In genomic region chr10:125096371-125096770, GRCh38 we compare ENCODE assay signal across 24 cellular contexts.
DNase-seq lines count a peak whose midpoint lies in the region; ATAC-seq, FAIRE-seq and TF ChIP-seq lines count a peak whose summit lies in the region.
"Had no signal": no experiment of that assay in that cellular context is flagged by ENCODE, and none has a peak within 500 bp of the region (broad histone marks: within the 10 kb centered on the region; RNA-seq: fewer than 3 reads in every experiment).

No MANE protein-coding gene starts in this region.

- H3K27me3 Mint-ChIP-seq in H9 (ENCODE audit: low read depth) (no peaks in the 10 kb centered on the region), astrocyte (ENCODE audit: low read depth, unreplicated experiment) (no peaks in the 10 kb centered on the region)
- no peaks in the 10 kb centered on the region for H3K27me3 Mint-ChIP-seq in activated naive CD4-positive, alpha-beta T cell treated with anti-CD3 and anti-CD28 coated beads for 36 hours (ENCODE audit: low read depth)
- H3K27me3 Mint-ChIP-seq: activated naive CD8-positive, alpha-beta T cell; CD4-positive, alpha-beta T cell had no signal

- peak; percentile 45 for FAIRE-seq in astrocyte (lab: Jason Lieb, UNC)
- FAIRE-seq: GM18507, islet of Langerhans had no signal

- no peak for TF ChIP-seq CTCF in H9 (conservative IDR thresholded peaks at IDR 0.05)
- no peak for TF ChIP-seq CTCF in astrocyte (IDR thresholded peaks at IDR 0.05; ENCODE audit: insufficient read depth, low read depth, low read length)

- H2BK12ac ChIP-seq in H9 (ENCODE audit: insufficient read length, low read depth, low read length): no peak overlapping the region

- H3K4me2 ChIP-seq in H9 (ENCODE audit: insufficient read depth, insufficient read length, low read length) (no peak overlapping the region), astrocyte (ENCODE audit: low read length) (no peak overlapping the region)

- no peak overlapping the region for H3T11ph ChIP-seq in H9 (ENCODE audit: low read length)

- no peak overlapping the region for H2AFZ ChIP-seq in H9 (ENCODE audit: low read length)
- H2AFZ ChIP-seq in astrocyte (ENCODE audit: low read depth, low read length): no peak overlapping the region

- no peak for DNase-seq in H9
- no peak for DNase-seq in astrocyte (ENCODE audit: low read depth)
- DNase-seq in iris pigment epithelial cell (ENCODE audit: low read depth): peak; percentile 32
- DNase-seq in stimulated activated effector memory CD8-positive, alpha-beta T cell treated with anti-CD3 and anti-CD28 coated beads, Interleukin-12 subunit alpha, Interleukin-12 subunit beta, amount 100 ng/mL, for 72 hours (ENCODE audit: low spot score in 2 of 2): no peak
- no peak for DNase-seq in GOT3 (lab: John Stamatoyannopoulos, UW)
- no peak for DNase-seq in activated naive CD4-positive, alpha-beta T cell treated with anti-CD3 and anti-CD28 coated beads for 36 hours
- DNase-seq in cardiac septum (ENCODE audit: low spot score): no peak
- no peak for DNase-seq in DMS79 treated with DMSO at 0.1 percent for 48 hours (lab: John Stamatoyannopoulos, UW)
- DNase-seq: activated CD4-positive, alpha-beta memory T cell treated with anti-CD3 and anti-CD28 coated beads for 36 hours; activated T-cell treated with anti-CD3 and anti-CD28 coated beads, Interleukin-2, amount 50 U/mL, for 1 hour; CD4-positive, alpha-beta T cell; DMS79; HCEC 1CT; NCI-H1105 treated with DMSO at 0.1 percent for 48 hours; NCI-H510A; retina; T-helper 17 cell; WERI-Rb-1 had no signal

- H3K9me3 Mint-ChIP-seq in H9 (no peaks in the 10 kb centered on the region), astrocyte (ENCODE audit: unreplicated experiment) (no peaks in the 10 kb centered on the region)
- H3K9me3 Mint-ChIP-seq in stimulated activated effector memory CD8-positive, alpha-beta T cell treated with anti-CD3 and anti-CD28 coated beads, Interleukin-12 subunit alpha, Interleukin-12 subunit beta, amount 100 ng/mL, for 72 hours: no peaks in the 10 kb centered on the region
- no peaks in the 10 kb centered on the region for H3K9me3 Mint-ChIP-seq in activated naive CD4-positive, alpha-beta T cell treated with anti-CD3 and anti-CD28 coated beads for 36 hours
- H3K9me3 Mint-ChIP-seq: activated CD4-positive, alpha-beta memory T cell treated with anti-CD3 and anti-CD28 coated beads for 36 hours; CD4-positive, alpha-beta T cell; stimulated activated memory B cell treated with anti-CD40 and anti-IgM and Interleukin-4, amounts not matched to agents 10 μg/mL and 1 μg/mL and 100 μg/mL, for 72 hours had no signal

- H4K91ac ChIP-seq in H9 (ENCODE audit: insufficient read length, low read depth, low read length): no peak overlapping the region

- no peak overlapping the region for H3K27ac ChIP-seq in H9 (ENCODE audit: insufficient read length, low read depth, low read length)
- no peak overlapping the region for H3K27ac ChIP-seq in astrocyte (ENCODE audit: low read depth, low read length)
- H3K27ac ChIP-seq: WERI-Rb-1 had no signal

- intact Hi-C loops in activated naive CD4-positive, alpha-beta T cell treated with anti-CD3 and anti-CD28 coated beads for 36 hours (cut with micrococcal nuclease): no loop called here
- intact Hi-C loops in cardiac septum (cut with DNase I): no loop called here

- H3K23me2 ChIP-seq in H9 (ENCODE audit: insufficient read length, low read depth, low read length, poor library complexity, severe bottlenecking): no peaks in the 10 kb centered on the region

- H3K27ac Mint-ChIP-seq in H9 (peak overlapping the region in 2 of 3 experiments; percentile 24 to 86; a peak in 2 of 7 replicates), astrocyte (ENCODE audit: unreplicated experiment) (peak overlapping the region; percentile 66)
- no peak overlapping the region for H3K27ac Mint-ChIP-seq in stimulated activated effector memory CD8-positive, alpha-beta T cell treated with anti-CD3 and anti-CD28 coated beads, Interleukin-12 subunit alpha, Interleukin-12 subunit beta, amount 100 ng/mL, for 72 hours
- H3K27ac Mint-ChIP-seq in activated naive CD4-positive, alpha-beta T cell treated with anti-CD3 and anti-CD28 coated beads for 36 hours: no peak overlapping the region
- H3K27ac Mint-ChIP-seq: activated CD4-positive, alpha-beta memory T cell treated with anti-CD3 and anti-CD28 coated beads for 36 hours; activated naive CD8-positive, alpha-beta T cell; CD4-positive, alpha-beta T cell; stimulated activated memory B cell treated with anti-CD40 and anti-IgM and Interleukin-4, amounts not matched to agents 10 μg/mL and 1 μg/mL and 100 μg/mL, for 72 hours; T-helper 17 cell had no signal

- no peak overlapping the region for H3K4ac ChIP-seq in H9 (ENCODE audit: low read depth, low read length)

- no peak overlapping the region for H3K56ac ChIP-seq in H9 (ENCODE audit: insufficient read length, low read depth, low read length)

- H3K9me3 ChIP-seq in H9 (ENCODE audit: control insufficient read depth, low read depth, low read length): no peaks in the 10 kb centered on the region
- H3K9me3 ChIP-seq in astrocyte (ENCODE audit: insufficient read depth, low read depth, low read length): no peaks in the 10 kb centered on the region
- H3K9me3 ChIP-seq: tibial nerve had no signal

- H3K4me3 Mint-ChIP-seq in H9: no peak overlapping the region
- peak overlapping the region; percentile 40 for H3K4me3 Mint-ChIP-seq in astrocyte (ENCODE audit: unreplicated experiment)
- no peak overlapping the region for H3K4me3 Mint-ChIP-seq in stimulated activated effector memory CD8-positive, alpha-beta T cell treated with anti-CD3 and anti-CD28 coated beads, Interleukin-12 subunit alpha, Interleukin-12 subunit beta, amount 100 ng/mL, for 72 hours
- no peak overlapping the region for H3K4me3 Mint-ChIP-seq in activated naive CD4-positive, alpha-beta T cell treated with anti-CD3 and anti-CD28 coated beads for 36 hours
- H3K4me3 Mint-ChIP-seq: activated CD4-positive, alpha-beta memory T cell treated with anti-CD3 and anti-CD28 coated beads for 36 hours; activated naive CD8-positive, alpha-beta T cell; CD4-positive, alpha-beta T cell; stimulated activated memory B cell treated with anti-CD40 and anti-IgM and Interleukin-4, amounts not matched to agents 10 μg/mL and 1 μg/mL and 100 μg/mL, for 72 hours; T-helper 17 cell had no signal

- H3K27me3 ChIP-seq in H9 (ENCODE audit: insufficient read depth, low read length): no peaks in the 10 kb centered on the region
- no peaks in the 10 kb centered on the region for H3K27me3 ChIP-seq in astrocyte (ENCODE audit: insufficient read depth, low read length)
- H3K27me3 ChIP-seq: dorsolateral prefrontal cortex, tibial nerve had no signal

- H3K79me2 ChIP-seq in H9 (ENCODE audit: insufficient read depth, low read length) (peaks cover 74% of the 10 kb centered on the region; the same call in 1 of the 2 replicates), astrocyte (ENCODE audit: insufficient read depth, low read length) (peaks cover 98% of the 10 kb centered on the region)

- H2BK5ac ChIP-seq in H9 (ENCODE audit: insufficient read length, low read length): no peak overlapping the region

- no peak overlapping the region for H2BK20ac ChIP-seq in H9 (ENCODE audit: low read depth, low read length, poor library complexity, severe bottlenecking)

- no peak overlapping the region for H3K18ac ChIP-seq in H9 (ENCODE audit: insufficient read length, low read depth, low read length)

- peaks cover 2% of the 10 kb centered on the region for H4K20me1 ChIP-seq in H9 (ENCODE audit: control insufficient read depth, insufficient read depth, insufficient read length)
- peaks cover 91% of the 10 kb centered on the region for H4K20me1 ChIP-seq in astrocyte (ENCODE audit: insufficient read depth, low read length)

- H3K4me1 Mint-ChIP-seq in H9: peaks cover 66 to 74% of the 10 kb centered on the region in 2 experiments
- peaks cover 52% of the 10 kb centered on the region for H3K4me1 Mint-ChIP-seq in astrocyte (ENCODE audit: low read depth, unreplicated experiment)
- H3K4me1 Mint-ChIP-seq in stimulated activated effector memory CD8-positive, alpha-beta T cell treated with anti-CD3 and anti-CD28 coated beads, Interleukin-12 subunit alpha, Interleukin-12 subunit beta, amount 100 ng/mL, for 72 hours: no peaks in the 10 kb centered on the region
- H3K4me1 Mint-ChIP-seq in activated naive CD4-positive, alpha-beta T cell treated with anti-CD3 and anti-CD28 coated beads for 36 hours (ENCODE audit: low read depth): no peaks in the 10 kb centered on the region
- H3K4me1 Mint-ChIP-seq: stimulated activated memory B cell treated with anti-CD40 and anti-IgM and Interleukin-4, amounts not matched to agents 10 μg/mL and 1 μg/mL and 100 μg/mL, for 72 hours had no signal

- H4K5ac ChIP-seq in H9 (ENCODE audit: insufficient read length, low read depth, low read length): no peak overlapping the region

- H4K8ac ChIP-seq in H9 (replicated peaks; ENCODE audit: insufficient read length, low read depth, low read length): no peak overlapping the region

- ATAC-seq in stimulated activated effector memory CD8-positive, alpha-beta T cell treated with anti-CD3 and anti-CD28 coated beads, Interleukin-12 subunit alpha, Interleukin-12 subunit beta, amount 100 ng/mL, for 72 hours: peak; percentile 9
- ATAC-seq: stimulated activated memory B cell treated with anti-CD40 and anti-IgM and Interleukin-4, amounts not matched to agents 10 μg/mL and 1 μg/mL and 100 μg/mL, for 72 hours; T-helper 17 cell had no signal

- peaks cover 9% of the 10 kb centered on the region; the same call in 1 of the 2 replicates for H3K4me1 ChIP-seq in H9 (ENCODE audit: insufficient read depth, low read length)
- H3K4me1 ChIP-seq in astrocyte (ENCODE audit: insufficient read depth, low read length): peaks cover 23% of the 10 kb centered on the region

- no peak overlapping the region for H3K14ac ChIP-seq in H9 (ENCODE audit: insufficient read depth, low read length)

- no peaks in the 10 kb centered on the region for H3K36me3 ChIP-seq in astrocyte (ENCODE audit: insufficient read depth, low read length)
- H3K36me3 ChIP-seq: tibial nerve had no signal

- H3K4me3 ChIP-seq in astrocyte (ENCODE audit: insufficient read depth, low read depth, low read length): no peak overlapping the region
- H3K4me3 ChIP-seq: dorsolateral prefrontal cortex, tibial nerve had no signal

- no peak overlapping the region for H2AK5ac ChIP-seq in H9 (ENCODE audit: insufficient read length, low read length)

- no peak overlapping the region for H2BK15ac ChIP-seq in H9 (ENCODE audit: low read depth, low read length)

- WGBS in H9 (ENCODE audit: extremely low coverage, insufficient read length, low lambda C conversion rate): no CpG with 5 or more reads among the region's 6 CpGs

- no peak overlapping the region for H2BK120ac ChIP-seq in H9 (ENCODE audit: low read depth, low read length, poor library complexity, severe bottlenecking)

- H3K36me3 Mint-ChIP-seq in H9 (ENCODE audit: insufficient read depth in 1 of 3, low read depth in 3 of 3) (peaks cover 28 to 53% (median 44%) of the 10 kb centered on the region in 3 experiments; a peak in 6 of 7 replicates), astrocyte (ENCODE audit: low read depth, unreplicated experiment) (peaks cover 5% of the 10 kb centered on the region)
- no peaks in the 10 kb centered on the region for H3K36me3 Mint-ChIP-seq in stimulated activated effector memory CD8-positive, alpha-beta T cell treated with anti-CD3 and anti-CD28 coated beads, Interleukin-12 subunit alpha, Interleukin-12 subunit beta, amount 100 ng/mL, for 72 hours
- H3K36me3 Mint-ChIP-seq in activated naive CD4-positive, alpha-beta T cell treated with anti-CD3 and anti-CD28 coated beads for 36 hours (ENCODE audit: low read depth): no peaks in the 10 kb centered on the region
- H3K36me3 Mint-ChIP-seq: activated CD4-positive, alpha-beta memory T cell treated with anti-CD3 and anti-CD28 coated beads for 36 hours; activated naive CD8-positive, alpha-beta T cell; stimulated activated memory B cell treated with anti-CD40 and anti-IgM and Interleukin-4, amounts not matched to agents 10 μg/mL and 1 μg/mL and 100 μg/mL, for 72 hours had no signal

- CTCF ChIA-PET in activated naive CD4-positive, alpha-beta T cell treated with anti-CD3 and anti-CD28 coated beads for 36 hours (lab: Charles Lee): interaction anchor here (0.9 kb wide), 1 partner anchor 35 kb away, joined by 3 read pairs; no protein-coding TSS in a partner anchor

- H3K79me1 ChIP-seq in H9 (ENCODE audit: insufficient read depth, low read depth, low read length, poor library complexity, severe bottlenecking): no peaks in the 10 kb centered on the region

- H3K9ac ChIP-seq in H9 (ENCODE audit: extremely low read depth, insufficient read length, low read length): no peak overlapping the region
- no peak overlapping the region for H3K9ac ChIP-seq in astrocyte (ENCODE audit: low read length)

- H3K23ac ChIP-seq in H9 (ENCODE audit: insufficient read length, low read depth, low read length): no peak overlapping the region

Comparison
In these comparisons a context has a peak if more than half of its experiments do, and no peak if none do; other contexts are left out.
1. H3K27ac Mint-ChIP-seq: peak in H9 (2 of 3) and astrocyte (single experiment); none in stimulated activated effector memory CD8-positive, alpha-beta T cell treated with anti-CD3 and anti-CD28 coated beads, Interleukin-12 subunit alpha, Interleukin-12 subunit beta, amount 100 ng/mL, for 72 hours (single experiment) and activated naive CD4-positive, alpha-beta T cell treated with anti-CD3 and anti-CD28 coated beads for 36 hours (single experiment).